Comparison of ENCODE assay signal across 13 cellular contexts in the genomic region with DNA sequence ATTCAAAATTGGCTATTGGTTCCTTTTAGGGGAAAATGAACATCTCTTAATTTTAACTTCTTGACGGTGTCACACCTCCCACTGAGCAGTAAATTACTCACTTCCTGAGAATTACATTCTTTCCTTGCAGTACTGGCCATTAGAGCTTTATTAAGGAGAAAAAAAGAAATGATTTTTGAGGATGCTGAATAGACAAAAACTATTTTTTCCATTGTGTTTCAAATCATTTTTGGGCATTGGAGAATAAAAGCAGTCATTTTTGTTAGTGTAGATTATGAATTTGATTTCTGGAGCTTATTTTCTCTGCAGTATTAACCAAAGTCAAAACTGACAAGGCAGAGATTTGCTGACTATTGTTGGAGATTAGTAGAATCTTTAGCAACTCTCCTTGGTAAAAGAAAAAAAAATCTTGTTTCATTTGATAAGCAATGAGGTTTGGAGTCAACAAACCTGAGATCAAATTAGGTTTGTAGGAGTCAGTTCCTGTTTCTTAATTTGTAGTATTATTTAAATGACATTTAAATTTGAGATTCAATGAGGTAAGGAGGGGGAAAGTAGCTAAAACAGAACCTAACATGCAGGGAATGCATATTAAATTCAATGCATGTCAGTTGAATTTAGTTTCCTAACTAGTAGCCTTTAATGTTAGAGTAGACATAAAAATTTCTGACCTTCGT.
A peak's percentile ranks its signal among the peaks of the same experiment; 100 is the strongest.
DNase-seq lines count a peak whose midpoint lies in the region; ATAC-seq and TF ChIP-seq lines count a peak whose summit lies in the region.
"Had no signal": no experiment of that assay in that cellular context is flagged by ENCODE, and none has a peak within 500 bp of the region (broad histone marks: within the 10 kb centered on the region; RNA-seq: fewer than 3 reads in every experiment).

No MANE protein-coding gene starts in this region.

- H3K4me1 Mint-ChIP-seq in stimulated activated naive CD8-positive, alpha-beta T cell treated with anti-CD3 and anti-CD28 coated beads, Interleukin-15, amount 100 ng/mL, for 72 hours = peaks cover 43% of the 10 kb centered on the region

- 59 to 71% (median 64%) methylated on average over 2 of the region's 2 CpGs for WGBS in heart left ventricle, 4 donors

- no peak overlapping the region for H3K27ac Mint-ChIP-seq in stimulated activated naive CD8-positive, alpha-beta T cell treated with anti-CD3 and anti-CD28 coated beads, Interleukin-15, amount 100 ng/mL, for 72 hours
- H3K27ac Mint-ChIP-seq: B cell had no signal

- DNase-seq in left ventricle myocardium inferior = no peak
- DNase-seq in heart left ventricle = no peak
- DNase-seq in RWPE1 (ENCODE audit: low spot score) = peak; percentile 55
- peak; percentile 40 for DNase-seq in fibroblast of the aortic adventitia (ENCODE audit: low read depth)
- DNase-seq in stimulated activated naive CD8-positive, alpha-beta T cell treated with anti-CD3 and anti-CD28 coated beads, Interleukin-15, amount 100 ng/mL, for 72 hours = no peak
- no peak for DNase-seq in GM03348 (ENCODE audit: low spot score)
- no peak for DNase-seq in NCI-H2107 treated with DMSO at 0.1 percent for 48 hours (lab: John Stamatoyannopoulos, UW; ENCODE audit: unreplicated experiment)
- DNase-seq: activated gamma-delta T cell treated with Interleukin-2 at 50 U/mL for 16 hours, KG1, NCI-H748 treated with DMSO at 0.1 percent for 48 hours had no signal

- H3K4me3 Mint-ChIP-seq in stimulated activated naive CD8-positive, alpha-beta T cell treated with anti-CD3 and anti-CD28 coated beads, Interleukin-15, amount 100 ng/mL, for 72 hours = peak overlapping the region; percentile 16 to 37
- H3K4me3 Mint-ChIP-seq: B cell had no signal

- H3K9me3 Mint-ChIP-seq in stimulated activated naive CD8-positive, alpha-beta T cell treated with anti-CD3 and anti-CD28 coated beads, Interleukin-15, amount 100 ng/mL, for 72 hours = no peaks in the 10 kb centered on the region

- intact Hi-C loops in left ventricle myocardium inferior (cut with micrococcal nuclease) = loop anchor here (5.0 to 10.0 kb wide), 2 partner anchors 75 to 193 kb away; no protein-coding TSS in a partner anchor
- intact Hi-C loops in heart left ventricle (cut with DNase I) = loop anchor here (1.0 to 10.0 kb wide), 13 partner anchors 68 to 235 kb away; partner anchors contain the start of gene VCL (in 5 of the 10)

- no peak for TF ChIP-seq POLR2A in heart left ventricle (IDR thresholded peaks at IDR 0.05)

- H3K27me3 ChIP-seq in left ventricle myocardium inferior (ENCODE audit: low read depth) = no peaks in the 10 kb centered on the region
- H3K27me3 ChIP-seq in heart left ventricle = no peaks in the 10 kb centered on the region

- POLR2A ChIA-PET in RWPE1 (lab: Yijun Ruan, JAX; ENCODE audit: low non-redundant PET) = no interaction called here

- peaks cover 47% of the 10 kb centered on the region for H3K36me3 ChIP-seq in left ventricle myocardium inferior
- H3K36me3 ChIP-seq in heart left ventricle = peaks cover 0 to 66% (median 46%) of the 10 kb centered on the region in 9 donors

- CTCF ChIA-PET in RWPE1 (lab: Yijun Ruan, JAX) = interaction anchor here (0.7 to 1.4 kb wide), 6 partner anchors 15 to 230 kb away, joined by 3 to 7 read pairs (median 4); no protein-coding TSS in a partner anchor

- H3K4me1 ChIP-seq in left ventricle myocardium inferior = peaks cover 84% of the 10 kb centered on the region
- peaks cover 10 to 54% (median 28%) of the 10 kb centered on the region in 12 donors for H3K4me1 ChIP-seq in heart left ventricle

- H3K9me3 ChIP-seq in left ventricle myocardium inferior (replicated peaks) (no peaks in the 10 kb centered on the region), heart left ventricle (no peaks in the 10 kb centered on the region)

- H3K27ac ChIP-seq in left ventricle myocardium inferior (replicated peaks) (peak overlapping the region; percentile 40), heart left ventricle (peak overlapping the region in 3 of 12 donors; percentile 1 to 53 (median 42)), RWPE1 (no peak overlapping the region)
- H3K27ac ChIP-seq: VCaP had no signal

- TF ChIP-seq CTCF in left ventricle myocardium inferior (IDR thresholded peaks at IDR 0.05; ENCODE audit: borderline replicate concordance) (no peak), heart left ventricle (IDR thresholded peaks at IDR 0.05) (no peak), RWPE1 (conservative IDR thresholded peaks at IDR 0.05; ENCODE audit: low read depth) (no peak), fibroblast of the aortic adventitia (IDR thresholded peaks at IDR 0.05; ENCODE audit: insufficient read depth, low read length) (no peak)

- ATAC-seq in heart left ventricle = no peak
- ATAC-seq in stimulated activated naive CD8-positive, alpha-beta T cell treated with anti-CD3 and anti-CD28 coated beads, Interleukin-15, amount 100 ng/mL, for 72 hours = no peak
- no peak for ATAC-seq in GM19467 (IDR thresholded peaks at IDR 0.05; ENCODE audit: unreplicated experiment)

- H3K27me3 Mint-ChIP-seq in stimulated activated naive CD8-positive, alpha-beta T cell treated with anti-CD3 and anti-CD28 coated beads, Interleukin-15, amount 100 ng/mL, for 72 hours = no peaks in the 10 kb centered on the region
- H3K27me3 Mint-ChIP-seq: B cell had no signal

- no peak overlapping the region for H3K4me3 ChIP-seq in left ventricle myocardium inferior
- no peak overlapping the region for H3K4me3 ChIP-seq in heart left ventricle
- no peak overlapping the region for H3K4me3 ChIP-seq in fibroblast of the aortic adventitia (ENCODE audit: low read depth, low read length)

Comparison
In these comparisons a context has a peak if more than half of its experiments do, and no peak if none do; other contexts are left out.
1. DNase-seq: peak in RWPE1 (single experiment) and fibroblast of the aortic adventitia (single experiment); none in left ventricle myocardium inferior (single experiment), heart left ventricle (0 of 5), stimulated activated naive CD8-positive, alpha-beta T cell treated with anti-CD3 and anti-CD28 coated beads, Interleukin-15, amount 100 ng/mL, for 72 hours (0 of 2), GM03348 (single experiment) and NCI-H2107 treated with DMSO at 0.1 percent for 48 hours (single experiment).